13 cellular contexts compared by ENCODE assay signal in genomic region chrX:24513416-24513815, GRCh38. TPM values are rescaled to one million over a fixed set of nuclear protein-coding genes. Genes with fewer than 3 reads are reported as not detected.
DNase-seq lines count a peak whose midpoint lies in the region; ATAC-seq, FAIRE-seq and TF ChIP-seq lines count a peak whose summit lies in the region.
"Had no signal": no experiment of that assay in that cellular context is flagged by ENCODE, and none has a peak within 500 bp of the region (broad histone marks: within the 10 kb centered on the region; RNA-seq: fewer than 3 reads in every experiment).

No MANE protein-coding gene starts in this region.

- H3K27ac ChIP-seq in coronary artery, result no peak overlapping the region
- H3K27ac ChIP-seq: hepatocyte had no signal

- H3K4me3 ChIP-seq in Caco-2 (ENCODE audit: low read depth, low read length) (no peak overlapping the region), coronary artery (no peak overlapping the region)
- H3K4me3 ChIP-seq: hepatocyte had no signal

- H3K4me1 ChIP-seq in Caco-2, result no peaks in the 10 kb centered on the region

- intact Hi-C loops in Caco-2 (cut with micrococcal nuclease; ENCODE audit: unreplicated experiment), result no loop called here

- H3K27me3 ChIP-seq in Caco-2 (replicated peaks; ENCODE audit: control insufficient read depth, insufficient read depth, low read length), result no peaks in the 10 kb centered on the region
- H3K27me3 ChIP-seq: hepatocyte had no signal

- no peak for TF ChIP-seq CTCF in GM13976 (IDR thresholded peaks at IDR 0.05; ENCODE audit: borderline replicate concordance, control extremely low read depth, extremely low read depth, insufficient read depth, missing control alignments)
- no peak for TF ChIP-seq CTCF in Caco-2 (IDR thresholded peaks at IDR 0.05; ENCODE audit: insufficient read depth in 1 of 2, low read depth in 1 of 2, low read length in 1 of 2, severe bottlenecking in 1 of 2, unreplicated experiment in 1 of 2)
- TF ChIP-seq CTCF in coronary artery (IDR thresholded peaks at IDR 0.05), result no peak

- BruUV-seq in Caco-2 (replicated peaks; lab: Mats Ljungman, UMichigan), result no TSS peak

- CTCF ChIA-PET in Caco-2 (lab: Charles Lee), result no interaction called here

- no peaks in the 10 kb centered on the region for H3K27me3 Mint-ChIP-seq in T-helper 1 cell treated with Interleukin-12 subunit alpha and Interleukin-12 subunit beta and Interleukin-4 antibody, amounts not matched to agents 30 μg/mL and 1 μg/mL, for 36 hours (ENCODE audit: low read depth)
- H3K27me3 Mint-ChIP-seq in Caco-2 (ENCODE audit: insufficient read depth, unreplicated experiment), result no peaks in the 10 kb centered on the region
- H3K27me3 Mint-ChIP-seq: dendritic cell treated with granulocyte-macrophage colony-stimulating factor and Interleukin-4, amounts not matched to agents 40 ng/mL and 50 ng/mL, for 4 days; naive thymus-derived CD4-positive, alpha-beta T cell had no signal

- POLR2A ChIA-PET in Caco-2 (lab: Charles Lee), result no interaction called here

- ATAC-seq in HG02870 (IDR thresholded peaks at IDR 0.05; ENCODE audit: unreplicated experiment), result peak; percentile 99
- ATAC-seq: naive thymus-derived CD4-positive, alpha-beta T cell had no signal

- H3K4me1 Mint-ChIP-seq in T-helper 1 cell treated with Interleukin-12 subunit alpha and Interleukin-12 subunit beta and Interleukin-4 antibody, amounts not matched to agents 30 μg/mL and 1 μg/mL, for 36 hours (ENCODE audit: low read depth), result peaks cover 19% of the 10 kb centered on the region
- no peaks in the 10 kb centered on the region for H3K4me1 Mint-ChIP-seq in Caco-2 (ENCODE audit: low read depth, unreplicated experiment)

- H3K36me3 Mint-ChIP-seq in T-helper 1 cell treated with Interleukin-12 subunit alpha and Interleukin-12 subunit beta and Interleukin-4 antibody, amounts not matched to agents 30 μg/mL and 1 μg/mL, for 36 hours (ENCODE audit: low read depth), result peaks cover 16% of the 10 kb centered on the region
- H3K36me3 Mint-ChIP-seq in Caco-2 (ENCODE audit: insufficient read depth, unreplicated experiment), result no peaks in the 10 kb centered on the region

- no peaks in the 10 kb centered on the region for H3K9me3 ChIP-seq in Caco-2

- peak; percentile 48 for DNase-seq in GM13976 (ENCODE audit: low spot score)
- no peak for DNase-seq in GM19239 (ENCODE audit: insufficient read length, low spot score)
- no peak for DNase-seq in Ammon's horn (ENCODE audit: low spot score)
- no peak for DNase-seq in Caco-2
- DNase-seq in A172 (ENCODE audit: low spot score), result no peak
- no peak for DNase-seq in coronary artery (ENCODE audit: low spot score)
- DNase-seq: COR-L47, MV-4-11 had no signal

- no peaks in the 10 kb centered on the region for H3K36me3 ChIP-seq in Caco-2 (ENCODE audit: control insufficient read depth, insufficient read depth, low read length)

- in situ Hi-C loops in GM13976 (cut with MboI; ENCODE audit: low sequenced_read_pairs, unreplicated experiment), result no loop called here

- H3K9me3 Mint-ChIP-seq in T-helper 1 cell treated with Interleukin-12 subunit alpha and Interleukin-12 subunit beta and Interleukin-4 antibody, amounts not matched to agents 30 μg/mL and 1 μg/mL, for 36 hours, result no peaks in the 10 kb centered on the region
- no peaks in the 10 kb centered on the region for H3K9me3 Mint-ChIP-seq in Caco-2 (ENCODE audit: unreplicated experiment)
- H3K9me3 Mint-ChIP-seq: dendritic cell treated with granulocyte-macrophage colony-stimulating factor and Interleukin-4, amounts not matched to agents 40 ng/mL and 50 ng/mL, for 4 days; naive thymus-derived CD4-positive, alpha-beta T cell had no signal

- H3K27ac Mint-ChIP-seq in T-helper 1 cell treated with Interleukin-12 subunit alpha and Interleukin-12 subunit beta and Interleukin-4 antibody, amounts not matched to agents 30 μg/mL and 1 μg/mL, for 36 hours, result peak overlapping the region; percentile 81
- H3K27ac Mint-ChIP-seq in Caco-2 (ENCODE audit: unreplicated experiment), result no peak overlapping the region
- H3K27ac Mint-ChIP-seq: dendritic cell treated with granulocyte-macrophage colony-stimulating factor and Interleukin-4, amounts not matched to agents 40 ng/mL and 50 ng/mL, for 4 days had no signal

- H3K4me3 Mint-ChIP-seq in T-helper 1 cell treated with Interleukin-12 subunit alpha and Interleukin-12 subunit beta and Interleukin-4 antibody, amounts not matched to agents 30 μg/mL and 1 μg/mL, for 36 hours, result no peak overlapping the region
- H3K4me3 Mint-ChIP-seq in Caco-2 (ENCODE audit: unreplicated experiment), result no peak overlapping the region
- H3K4me3 Mint-ChIP-seq: dendritic cell treated with granulocyte-macrophage colony-stimulating factor and Interleukin-4, amounts not matched to agents 40 ng/mL and 50 ng/mL, for 4 days had no signal

- peak; percentile 95 for FAIRE-seq in GM19239 (lab: Jason Lieb, UNC)

RNA-seq across cellular contexts. Expression of gene PDK3, which starts 48.3 kb away (rescaled TPM):
- 4.0 and 4.9 TPM in 2 replicates for total RNA-seq in Caco-2 (2022)
- total RNA-seq in A172 (2014; rRNA removed; shearing (Covaris generic)), result 13.6 and 16.9 TPM in 2 replicates
